ENCODE assay signal across 8 cellular contexts in genomic region chr4:1721003-1721665, GRCh38. TPM values are rescaled to one million over a fixed set of nuclear protein-coding genes. Genes with fewer than 3 reads are reported as not detected.
DNase-seq lines count a peak whose midpoint lies in the region; ATAC-seq and TF ChIP-seq lines count a peak whose summit lies in the region.

Gene TACC3, plus strand, starts transcription at chr4:1721521. Its CDS starts 1,901 bp downstream, at chr4:1723422.
Gene TMEM129, minus strand, starts transcription at chr4:1721323. Its CDS starts 486 bp downstream, at chr4:1720837.

- TF ChIP-seq CTCF in progenitor cell of endocrine pancreas (IDR thresholded peaks at IDR 0.05; ENCODE audit: unreplicated experiment) (no peak), upper lobe of right lung (IDR thresholded peaks at IDR 0.05) (no peak)

- peaks cover 31% of the 10 kb centered on the region for H3K36me3 Mint-ChIP-seq in T-helper 1 cell treated with Interleukin-12 subunit alpha and Interleukin-12 subunit beta and Interleukin-4 antibody, amounts not matched to agents 30 μg/mL and 1 μg/mL, for 36 hours (ENCODE audit: low read depth)
- H3K36me3 Mint-ChIP-seq in progenitor cell of endocrine pancreas (ENCODE audit: insufficient read depth): peaks cover 2% of the 10 kb centered on the region

- peak within 1 kb of the TSS; percentile 95 for H3K4me3 Mint-ChIP-seq in T-helper 1 cell treated with Interleukin-12 subunit alpha and Interleukin-12 subunit beta and Interleukin-4 antibody, amounts not matched to agents 30 μg/mL and 1 μg/mL, for 36 hours
- H3K4me3 Mint-ChIP-seq in progenitor cell of endocrine pancreas (ENCODE audit: low read depth): peak within 1 kb of the TSS; percentile 88

- H3K27ac Mint-ChIP-seq in T-helper 1 cell treated with Interleukin-12 subunit alpha and Interleukin-12 subunit beta and Interleukin-4 antibody, amounts not matched to agents 30 μg/mL and 1 μg/mL, for 36 hours: peak within 1 kb of the TSS; percentile 97
- peak within 1 kb of the TSS; percentile 96 for H3K27ac Mint-ChIP-seq in progenitor cell of endocrine pancreas

- DNase-seq in NCI-H1694 treated with DMSO at 0.1 percent for 48 hours (lab: John Stamatoyannopoulos, UW) (peak; percentile 88), amniotic stem cell (lab: John Stamatoyannopoulos, UW) (peak; percentile 83), left cardiac atrium (peak; percentile 94), progenitor cell of endocrine pancreas (ENCODE audit: low spot score, unreplicated experiment) (peak; percentile 94), upper lobe of right lung (peak; percentile 97)

- H3K27ac ChIP-seq in upper lobe of right lung: peak within 1 kb of the TSS; percentile 91

- intact Hi-C loops in left cardiac atrium (cut with DNase I) (loop anchor here in 1 of 2 donors (10.0 kb wide), 1 partner anchor 366 kb away; no protein-coding TSS in a partner anchor), upper lobe of right lung (cut with DNase I) (no loop called here)

- peaks cover 20% of the 10 kb centered on the region for H3K36me3 ChIP-seq in upper lobe of right lung

- H3K9me3 Mint-ChIP-seq in T-helper 1 cell treated with Interleukin-12 subunit alpha and Interleukin-12 subunit beta and Interleukin-4 antibody, amounts not matched to agents 30 μg/mL and 1 μg/mL, for 36 hours: no peaks in the 10 kb centered on the region
- no peaks in the 10 kb centered on the region for H3K9me3 Mint-ChIP-seq in progenitor cell of endocrine pancreas (ENCODE audit: low read depth)

- no peaks in the 10 kb centered on the region for H3K27me3 ChIP-seq in upper lobe of right lung

- peak; percentile 61 for ATAC-seq in GM18499 (IDR thresholded peaks at IDR 0.05; ENCODE audit: insufficient read depth, unreplicated experiment)
- peak; percentile 76 for ATAC-seq in HG02938 (IDR thresholded peaks at IDR 0.05; ENCODE audit: unreplicated experiment)
- peak; percentile 90 for ATAC-seq in left cardiac atrium
- peak; percentile 93 for ATAC-seq in upper lobe of right lung

- H3K4me1 Mint-ChIP-seq in T-helper 1 cell treated with Interleukin-12 subunit alpha and Interleukin-12 subunit beta and Interleukin-4 antibody, amounts not matched to agents 30 μg/mL and 1 μg/mL, for 36 hours (ENCODE audit: low read depth): peaks cover 41% of the 10 kb centered on the region
- H3K4me1 Mint-ChIP-seq in progenitor cell of endocrine pancreas (ENCODE audit: low read depth): peaks cover 21% of the 10 kb centered on the region

- no peaks in the 10 kb centered on the region for H3K9me3 ChIP-seq in upper lobe of right lung

- peak within 1 kb of the TSS; percentile 89 for H3K4me3 ChIP-seq in upper lobe of right lung

- H3K27me3 Mint-ChIP-seq in T-helper 1 cell treated with Interleukin-12 subunit alpha and Interleukin-12 subunit beta and Interleukin-4 antibody, amounts not matched to agents 30 μg/mL and 1 μg/mL, for 36 hours (ENCODE audit: low read depth): no peaks in the 10 kb centered on the region
- H3K27me3 Mint-ChIP-seq in progenitor cell of endocrine pancreas: no peaks in the 10 kb centered on the region

- peaks cover 21% of the 10 kb centered on the region for H3K4me1 ChIP-seq in upper lobe of right lung

RNA-seq across cellular contexts. Expression of gene TACC3, which starts in this region (rescaled TPM):
- 1 to 10 TPM; 6.3 to 9.2 TPM for total RNA-seq in left cardiac atrium
- total RNA-seq in progenitor cell of endocrine pancreas: 56.2 and 58.3 TPM in 2 replicates
- 13.3 TPM for total RNA-seq in upper lobe of right lung

RNA-seq across cellular contexts. Expression of gene TMEM129, which starts in this region (rescaled TPM):
- total RNA-seq in left cardiac atrium (10 to 100 TPM; 34.0 to 48.4 TPM), progenitor cell of endocrine pancreas (29.9 and 30.0 TPM in 2 replicates), upper lobe of right lung (33.2 TPM)

Comparison
In these comparisons a context has a peak if more than half of its experiments do, and no peak if none do; other contexts are left out.
1. Peak in every context shown above with its lines: DNase-seq, ATAC-seq, H3K4me3 ChIP-seq and H3K27ac ChIP-seq.